Comparison of ENCODE assay signal across 15 cellular contexts in the genomic region with DNA sequence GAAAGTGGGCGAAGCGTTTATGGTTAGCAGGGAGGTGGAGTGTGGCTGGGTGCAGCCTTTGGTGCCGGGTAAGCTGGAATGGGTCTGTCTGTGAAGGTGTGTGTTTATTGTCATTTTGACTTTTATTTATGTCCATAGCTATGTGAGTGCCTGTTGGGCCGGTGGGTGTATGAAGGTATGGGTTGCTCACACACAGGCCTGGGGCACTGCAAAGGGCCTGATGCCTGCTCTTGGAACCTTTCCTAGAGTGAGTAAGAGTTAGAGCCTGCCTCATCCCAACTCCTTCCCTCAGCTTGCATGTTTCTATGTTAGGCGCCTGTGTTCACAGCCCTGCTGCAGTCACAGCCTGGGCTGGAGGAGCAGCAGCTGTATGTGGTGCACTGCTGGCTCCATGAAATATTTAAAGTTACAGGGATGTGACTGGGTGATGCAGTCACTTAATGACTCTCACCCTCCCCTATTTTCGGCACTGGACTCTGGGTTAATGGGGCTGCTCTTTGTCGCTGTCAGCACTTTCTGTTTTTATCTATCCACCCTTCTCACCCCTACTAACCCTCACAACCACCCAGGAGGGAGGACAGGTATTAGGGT. TPM values are rescaled to one million over a fixed set of nuclear protein-coding genes. Genes with fewer than 3 reads are reported as not detected.
DNase-seq lines count a peak whose midpoint lies in the region; ATAC-seq, FAIRE-seq and TF ChIP-seq lines count a peak whose summit lies in the region.
"Had no signal": no experiment of that assay in that cellular context is flagged by ENCODE, and none has a peak within 500 bp of the region (broad histone marks: within the 10 kb centered on the region; RNA-seq: fewer than 3 reads in every experiment).

No MANE protein-coding gene starts in this region.

- H4K91ac ChIP-seq in neuronal stem cell (ENCODE audit: low read depth, low read length, poor library complexity): no peak overlapping the region

- no peak overlapping the region for H3K4me3 Mint-ChIP-seq in osteocyte (ENCODE audit: unreplicated experiment)
- H3K4me3 Mint-ChIP-seq in activated CD8-positive, alpha-beta memory T cell treated with anti-CD3 and anti-CD28 coated beads, Interleukin-2, amount 10 ng/mL, durations not matched to agents 7 days and 5 days: no peak overlapping the region

- H3K14ac ChIP-seq in neuronal stem cell (ENCODE audit: low read length): no peak overlapping the region

- peaks cover 64% of the 10 kb centered on the region for H3K27me3 Mint-ChIP-seq in osteocyte (ENCODE audit: unreplicated experiment)
- peaks cover 50% of the 10 kb centered on the region for H3K27me3 Mint-ChIP-seq in activated CD8-positive, alpha-beta memory T cell treated with anti-CD3 and anti-CD28 coated beads, Interleukin-2, amount 10 ng/mL, durations not matched to agents 7 days and 5 days

- H3K27me3 ChIP-seq in Panc1 (ENCODE audit: control insufficient read depth, insufficient read depth, low read length) (peaks cover 18% of the 10 kb centered on the region), neuronal stem cell (ENCODE audit: control insufficient read depth in 3 of 3, insufficient read depth in 3 of 3, low read depth in 1 of 3, low read length in 3 of 3) (peaks cover 0 to 60% (median 11%) of the 10 kb centered on the region in 3 experiments), breast epithelium (no peaks in the 10 kb centered on the region)

- no peak overlapping the region for H3K27ac Mint-ChIP-seq in osteocyte (ENCODE audit: unreplicated experiment)
- H3K27ac Mint-ChIP-seq in activated CD8-positive, alpha-beta memory T cell treated with anti-CD3 and anti-CD28 coated beads, Interleukin-2, amount 10 ng/mL, durations not matched to agents 7 days and 5 days: no peak overlapping the region

- H2BK12ac ChIP-seq in neuronal stem cell (ENCODE audit: low read length): no peak overlapping the region

- peaks cover 6% of the 10 kb centered on the region for H3K4me1 Mint-ChIP-seq in osteocyte (ENCODE audit: unreplicated experiment)
- H3K4me1 Mint-ChIP-seq in activated CD8-positive, alpha-beta memory T cell treated with anti-CD3 and anti-CD28 coated beads, Interleukin-2, amount 10 ng/mL, durations not matched to agents 7 days and 5 days: peaks cover 2% of the 10 kb centered on the region

- H3K36me3 ChIP-seq in Panc1 (ENCODE audit: control insufficient read depth, insufficient read depth, low read length) (no peaks in the 10 kb centered on the region), neuronal stem cell (replicated peaks in 1 of 2; ENCODE audit: control insufficient read depth in 2 of 2, insufficient read depth in 2 of 2, low read length in 2 of 2) (no peaks in the 10 kb centered on the region), breast epithelium (no peaks in the 10 kb centered on the region), kidney (ENCODE audit: control insufficient read depth in 1 of 2, insufficient read depth in 2 of 2, low read length in 2 of 2) (no peaks in the 10 kb centered on the region)
- H3K36me3 ChIP-seq: left lung had no signal

- no CpG with 5 or more reads among the region's 7 CpGs for WGBS in neuronal stem cell (ENCODE audit: extremely low coverage in 2 of 2, insufficient read length in 2 of 2, insufficient replicate concordance in 1 of 2), 2 donors

- BruUV-seq in Panc1 (replicated peaks; lab: Mats Ljungman, UMichigan): no TSS peak

- no peak overlapping the region for H2BK5ac ChIP-seq in neuronal stem cell (ENCODE audit: low read length)

- TF ChIP-seq POLR2A in breast epithelium (IDR thresholded peaks at IDR 0.05): no peak

- H2AK5ac ChIP-seq in neuronal stem cell (ENCODE audit: low read depth, low read length): peak overlapping the region; percentile 27

- no peak overlapping the region for H3K4ac ChIP-seq in neuronal stem cell (ENCODE audit: low read length)

- in situ Hi-C loops in Panc1 (cut with HindIII; ENCODE audit: low pct_unique_long_range_greater_than_20kb, low sequenced_read_pairs): no loop called here

- TF ChIP-seq CTCF in AG10803 (conservative IDR thresholded peaks at IDR 0.05; ENCODE audit: low read length): no peak
- no peak for TF ChIP-seq CTCF in Panc1 (IDR thresholded peaks at IDR 0.05)
- TF ChIP-seq CTCF in osteocyte (IDR thresholded peaks at IDR 0.05): no peak
- TF ChIP-seq CTCF in breast epithelium (IDR thresholded peaks at IDR 0.05): no peak
- TF ChIP-seq CTCF in kidney (IDR thresholded peaks at IDR 0.05; ENCODE audit: borderline replicate concordance, extremely low read depth, insufficient read depth): no peak

- H3K27ac ChIP-seq in Panc1 (ENCODE audit: low read length) (no peak overlapping the region), neuronal stem cell (replicated peaks; ENCODE audit: low read length) (no peak overlapping the region), breast epithelium (no peak overlapping the region), kidney (ENCODE audit: low read depth in 2 of 2, low read length in 2 of 2) (peak overlapping the region in 1 of 2 donors; percentile 9)
- H3K27ac ChIP-seq: left lung had no signal

- DNase-seq in AG10803 (ENCODE audit: low read depth) (peak; percentile 8), Panc1 (ENCODE audit: low read depth, low spot score) (no peak), Right ventricle myocardium superior (no peak), neuronal stem cell (ENCODE audit: low spot score) (no peak), osteocyte (ENCODE audit: extremely low spot score, unreplicated experiment) (no peak), breast epithelium (ENCODE audit: low spot score in 2 of 2) (no peak), kidney (no peak)
- DNase-seq in activated CD8-positive, alpha-beta memory T cell treated with anti-CD3 and anti-CD28 coated beads, Interleukin-2, amount 10 ng/mL, durations not matched to agents 7 days and 5 days: no peak
- DNase-seq: activated CD4-positive, alpha-beta T cell treated with anti-CD3 and anti-CD28 coated beads, Interleukin-2, amount 50 U/mL, for 1 hour; aorta; left lung; NCI-H1105 treated with DMSO at 0.1 percent for 48 hours had no signal

- ATAC-seq in Panc1 (peak; percentile 18; the same call in 1 of the 2 replicates), Right ventricle myocardium superior (ENCODE audit: poor library complexity) (peak; percentile 61)
- ATAC-seq in activated CD8-positive, alpha-beta memory T cell treated with anti-CD3 and anti-CD28 coated beads, Interleukin-2, amount 10 ng/mL, durations not matched to agents 7 days and 5 days: no peak
- ATAC-seq: left lung had no signal

- H4K8ac ChIP-seq in neuronal stem cell (ENCODE audit: low read depth, low read length): no peak overlapping the region

- H3K9ac ChIP-seq in neuronal stem cell (ENCODE audit: low read depth, low read length, poor library complexity): no peak overlapping the region
- no peak overlapping the region for H3K9ac ChIP-seq in kidney (ENCODE audit: low read length in 2 of 2)

- CTCF ChIA-PET in Panc1 (lab: Charles Lee): no interaction called here
- CTCF ChIA-PET in activated CD8-positive, alpha-beta memory T cell treated with anti-CD3 and anti-CD28 coated beads, Interleukin-2, amount 10 ng/mL, durations not matched to agents 7 days and 5 days (lab: Charles Lee): interaction anchor here (1.7 kb wide), 1 partner anchor 11 kb away, joined by 6 read pairs; no protein-coding TSS in a partner anchor

- POLR2A ChIA-PET in Panc1 (lab: Charles Lee): interaction anchor here (0.7 kb wide), 1 partner anchor 24 kb away, joined by 5 read pairs; no protein-coding TSS in a partner anchor

- H3K9me3 Mint-ChIP-seq in osteocyte (ENCODE audit: unreplicated experiment): no peaks in the 10 kb centered on the region
- H3K9me3 Mint-ChIP-seq in activated CD8-positive, alpha-beta memory T cell treated with anti-CD3 and anti-CD28 coated beads, Interleukin-2, amount 10 ng/mL, durations not matched to agents 7 days and 5 days (ENCODE audit: low read depth): no peaks in the 10 kb centered on the region

- no peaks in the 10 kb centered on the region for H3K79me1 ChIP-seq in neuronal stem cell (ENCODE audit: low read depth, low read length)

- H3K36me3 Mint-ChIP-seq in osteocyte (ENCODE audit: unreplicated experiment): no peaks in the 10 kb centered on the region
- no peaks in the 10 kb centered on the region for H3K36me3 Mint-ChIP-seq in activated CD8-positive, alpha-beta memory T cell treated with anti-CD3 and anti-CD28 coated beads, Interleukin-2, amount 10 ng/mL, durations not matched to agents 7 days and 5 days

- no peak overlapping the region for H2BK15ac ChIP-seq in neuronal stem cell (ENCODE audit: low read length)

- intact Hi-C loops in Panc1 (cut with micrococcal nuclease; ENCODE audit: unreplicated experiment) (no loop called here), Right ventricle myocardium superior (cut with DNase I) (loop anchor here (10.0 kb wide), 1 partner anchor 364 kb away; no protein-coding TSS in a partner anchor), breast epithelium (cut with DNase I; ENCODE audit: low total_unique reads) (no loop called here), kidney (cut with DNase I) (no loop called here)

- no peak for FAIRE-seq in kidney (lab: Jason Lieb, UNC)

- H3K4me1 ChIP-seq in Panc1 (ENCODE audit: control insufficient read depth, insufficient read depth, low read length): no peaks in the 10 kb centered on the region; the same call in 1 of the 2 replicates
- H3K4me1 ChIP-seq in neuronal stem cell (ENCODE audit: control insufficient read depth in 2 of 2, insufficient read depth in 1 of 2, low read depth in 1 of 2, low read length in 2 of 2): peaks cover 0 to 13% of the 10 kb centered on the region in 2 donors
- peaks cover 0 to 4% of the 10 kb centered on the region in 2 donors for H3K4me1 ChIP-seq in breast epithelium
- peaks cover 4 to 7% of the 10 kb centered on the region in 2 donors for H3K4me1 ChIP-seq in kidney (ENCODE audit: control insufficient read depth in 1 of 2, insufficient read depth in 1 of 2, low read depth in 1 of 2, low read length in 2 of 2)

- H2AFZ ChIP-seq in neuronal stem cell (ENCODE audit: low read length): no peak overlapping the region

- H3K4me2 ChIP-seq in neuronal stem cell (ENCODE audit: insufficient read depth, low read length, poor library complexity, severe bottlenecking): no peak overlapping the region

- H3K18ac ChIP-seq in neuronal stem cell (ENCODE audit: low read length): peak overlapping the region; percentile 36

- no peaks in the 10 kb centered on the region for H3K9me3 ChIP-seq in Panc1 (ENCODE audit: control insufficient read depth, insufficient read depth, low read depth, low read length)
- no peaks in the 10 kb centered on the region for H3K9me3 ChIP-seq in neuronal stem cell (replicated peaks in 1 of 2; ENCODE audit: control insufficient read depth in 2 of 2, insufficient read depth in 1 of 2, low read depth in 1 of 2, low read length in 2 of 2)
- no peaks in the 10 kb centered on the region for H3K9me3 ChIP-seq in breast epithelium
- no peaks in the 10 kb centered on the region for H3K9me3 ChIP-seq in kidney (ENCODE audit: control insufficient read depth in 1 of 2, low read length in 2 of 2)
- H3K9me3 ChIP-seq: left lung had no signal

- H2BK120ac ChIP-seq in neuronal stem cell (ENCODE audit: low read depth, low read length): no peak overlapping the region

- H3K23ac ChIP-seq in neuronal stem cell (ENCODE audit: low read depth, low read length, poor library complexity): no peak overlapping the region

- H3K4me3 ChIP-seq in AG10803 (ENCODE audit: low read length) (no peak overlapping the region), Panc1 (ENCODE audit: low read depth in 2 of 2, low read length in 2 of 2) (no peak overlapping the region), neuronal stem cell (ENCODE audit: low read length in 2 of 2) (no peak overlapping the region), breast epithelium (no peak overlapping the region), kidney (ENCODE audit: low read length in 2 of 2) (no peak overlapping the region)
- H3K4me3 ChIP-seq: left lung had no signal

RNA-seq across cellular contexts. Expression of a gene that starts 2.6 kb away (rescaled TPM):
- 0.23 TPM for total RNA-seq in Panc1 (2021; ENCODE audit: unreplicated experiment)
- polyA plus RNA-seq in Panc1 (2012; ENCODE audit: insufficient read length): not detected
- total RNA-seq in Right ventricle myocardium superior: 192 TPM
- polyA plus RNA-seq in neuronal stem cell (2013, experiment 1 of 2): 23.3 TPM
- polyA plus RNA-seq in neuronal stem cell (2013, experiment 2 of 2): 25.6 TPM
- total RNA-seq in osteocyte: not detected in 2 replicates
- 100 to 1,000 TPM in 1 of 3 donors, 10 to 100 TPM in 2; 21.6 to 316 (median 29.7) TPM for total RNA-seq in breast epithelium
- total RNA-seq in kidney: 128 TPM
- 217 TPM for polyA plus RNA-seq in kidney (ENCODE audit: insufficient read depth, low read depth, low replicate concordance)
- not detected for total RNA-seq in activated CD8-positive, alpha-beta memory T cell treated with anti-CD3 and anti-CD28 coated beads, Interleukin-2, amount 10 ng/mL, durations not matched to agents 7 days and 5 days
- total RNA-seq: glomerular endothelial cell, NCI-H460 had no signal

RNA-seq across cellular contexts. Expression of a gene that starts 41.7 kb away (rescaled TPM):
- total RNA-seq in Panc1 (2021; ENCODE audit: unreplicated experiment) (not detected), Right ventricle myocardium superior (2.4 TPM), osteocyte (not detected in 2 replicates), breast epithelium (10 to 100 TPM in 2 of 3 donors, 1 to 10 TPM in 1; 6.3 to 34.7 (median 13.8) TPM), kidney (7.5 TPM)
- not detected for polyA plus RNA-seq in Panc1 (2012; ENCODE audit: insufficient read length)
- 3.9 TPM for polyA plus RNA-seq in neuronal stem cell (2013, experiment 1 of 2)
- 4.1 TPM for polyA plus RNA-seq in neuronal stem cell (2013, experiment 2 of 2)
- polyA plus RNA-seq in kidney (ENCODE audit: insufficient read depth, low read depth, low replicate concordance): 4.4 TPM
- 10 to 100 TPM; 10.6 to 14.3 TPM for total RNA-seq in activated CD8-positive, alpha-beta memory T cell treated with anti-CD3 and anti-CD28 coated beads, Interleukin-2, amount 10 ng/mL, durations not matched to agents 7 days and 5 days
- total RNA-seq: glomerular endothelial cell, NCI-H460 had no signal

RNA-seq across cellular contexts. Expression of a gene that starts 43.6 kb away (rescaled TPM):
- total RNA-seq in Panc1 (2021; ENCODE audit: unreplicated experiment) (not detected), Right ventricle myocardium superior (not detected), osteocyte (not detected in 2 replicates), breast epithelium (not detected), kidney (not detected)
- not detected for polyA plus RNA-seq in Panc1 (2012; ENCODE audit: insufficient read length)
- polyA plus RNA-seq in neuronal stem cell (2013, experiment 1 of 2): not detected
- not detected for polyA plus RNA-seq in neuronal stem cell (2013, experiment 2 of 2)
- not detected for polyA plus RNA-seq in kidney (ENCODE audit: insufficient read depth, low read depth, low replicate concordance)
- not detected for total RNA-seq in activated CD8-positive, alpha-beta memory T cell treated with anti-CD3 and anti-CD28 coated beads, Interleukin-2, amount 10 ng/mL, durations not matched to agents 7 days and 5 days
- total RNA-seq: aorta, glomerular endothelial cell, left lung, NCI-H460, ureter had no signal
- polyA plus RNA-seq: aorta had no signal

RNA-seq across cellular contexts. Expression of a gene that starts 57.1 kb away (rescaled TPM):
- total RNA-seq in Panc1 (2021; ENCODE audit: unreplicated experiment): not detected
- polyA plus RNA-seq in Panc1 (2012; ENCODE audit: insufficient read length): not detected
- total RNA-seq in Right ventricle myocardium superior: not detected
- polyA plus RNA-seq in neuronal stem cell (2013, experiment 1 of 2): not detected
- polyA plus RNA-seq in neuronal stem cell (2013, experiment 2 of 2): not detected
- not detected in 2 replicates for total RNA-seq in osteocyte
- total RNA-seq in breast epithelium: not detected
- total RNA-seq in kidney: not detected
- not detected for polyA plus RNA-seq in kidney (ENCODE audit: insufficient read depth, low read depth, low replicate concordance)
- not detected for total RNA-seq in activated CD8-positive, alpha-beta memory T cell treated with anti-CD3 and anti-CD28 coated beads, Interleukin-2, amount 10 ng/mL, durations not matched to agents 7 days and 5 days
- total RNA-seq: aorta, glomerular endothelial cell, left lung, NCI-H460, ureter had no signal
- polyA plus RNA-seq: aorta had no signal

Comparison
In these comparisons a context has a peak if more than half of its experiments do, and no peak if none do; other contexts are left out.
1. RNA of a gene that starts 2.6 kb away (total RNA-seq): 192 TPM in Right ventricle myocardium superior (single experiment), 128 TPM in kidney (single experiment) and 21.6 to 316 TPM in breast epithelium; 0.23 TPM in Panc1 (single experiment), not detected in osteocyte and not detected in activated CD8-positive, alpha-beta memory T cell treated with anti-CD3 and anti-CD28 coated beads, Interleukin-2, amount 10 ng/mL, durations not matched to agents 7 days and 5 days; every median in the first group is over 10 times any median in the second.